In the genomic region with DNA sequence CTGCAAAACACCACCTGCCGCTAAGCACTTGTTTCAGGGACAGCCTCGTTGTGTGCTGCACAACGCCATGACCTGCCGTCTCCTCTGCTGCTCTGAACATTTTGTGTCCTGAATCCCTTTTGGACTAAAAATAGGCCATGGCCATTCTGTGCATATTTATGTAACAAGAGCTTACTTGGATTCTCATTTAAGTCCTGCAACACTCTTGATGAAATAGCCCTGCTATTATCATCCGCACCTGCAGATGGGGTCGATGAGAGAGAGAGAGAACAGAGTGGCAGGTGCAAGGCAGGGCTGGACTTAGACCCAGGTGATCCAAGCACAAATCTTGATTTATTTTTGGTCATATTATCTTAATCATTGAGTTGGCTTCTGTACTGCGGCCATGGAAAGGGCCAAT, we compare ENCODE assay signal across 14 cellular contexts.
A peak's percentile ranks its signal among the peaks of the same experiment; 100 is the strongest.
DNase-seq lines count a peak whose midpoint lies in the region; ATAC-seq, FAIRE-seq and TF ChIP-seq lines count a peak whose summit lies in the region.
"Had no signal": no experiment of that assay in that cellular context is flagged by ENCODE, and none has a peak within 500 bp of the region (broad histone marks: within the 10 kb centered on the region; RNA-seq: fewer than 3 reads in every experiment).

No MANE protein-coding gene starts in this region.

- peak; percentile 15 for DNase-seq in activated CD4-positive, alpha-beta T cell treated with anti-CD3 and anti-CD28 coated beads for 36 hours
- DNase-seq in activated CD4-positive, alpha-beta T cell treated with anti-CD3 and anti-CD28 coated beads for 4 hours: no peak
- DNase-seq in OCI-LY7 (ENCODE audit: low spot score): no peak
- peak; percentile 26 for DNase-seq in endothelial cell of umbilical vein (ENCODE audit: low read depth, low spot score)
- DNase-seq in retinal pigment epithelial cell (ENCODE audit: low read depth): no peak
- no peak for DNase-seq in HuH-7.5 (ENCODE audit: low spot score)
- DNase-seq: NCI-H1436, NCI-H774, SJCRH30 had no signal

- no peaks in the 10 kb centered on the region for H3K9me2 ChIP-seq in OCI-LY7 (ENCODE audit: insufficient read depth, low read length)

- H3K36me3 ChIP-seq in OCI-LY7 (ENCODE audit: insufficient read depth, low read length) (no peaks in the 10 kb centered on the region), endothelial cell of umbilical vein (ENCODE audit: control insufficient read depth in 2 of 2, extremely low read depth in 1 of 2, insufficient read depth in 2 of 2, low read length in 2 of 2) (no peaks in the 10 kb centered on the region)
- H3K36me3 ChIP-seq: esophagus muscularis mucosa, SJCRH30 had no signal

- peaks cover 0 to 2% of the 10 kb centered on the region in 2 experiments for H3K27me3 ChIP-seq in endothelial cell of umbilical vein (ENCODE audit: control insufficient read depth in 2 of 2, insufficient read depth in 2 of 2, low read length in 2 of 2)
- H3K27me3 ChIP-seq: esophagus muscularis mucosa, SJCRH30 had no signal

- no peak overlapping the region for H2AFZ ChIP-seq in OCI-LY7 (ENCODE audit: low read length)
- H2AFZ ChIP-seq in endothelial cell of umbilical vein (ENCODE audit: low read depth, low read length): no peak overlapping the region

- H3K27ac Mint-ChIP-seq in activated CD4-positive, alpha-beta T cell treated with anti-CD3 and anti-CD28 coated beads for 36 hours: no peak overlapping the region
- H3K27ac Mint-ChIP-seq: activated naive CD4-positive, alpha-beta T cell treated with anti-CD3 and anti-CD28 coated beads, Interleukin-2, amount 50 U/mL, for 72 hours; stimulated activated effector memory CD8-positive, alpha-beta T cell treated with anti-CD3 and anti-CD28 coated beads, Interleukin-12 subunit alpha, Interleukin-12 subunit beta, amount 100 ng/mL, for 72 hours had no signal

- peaks cover 5% of the 10 kb centered on the region for H3K27me3 Mint-ChIP-seq in activated CD4-positive, alpha-beta T cell treated with anti-CD3 and anti-CD28 coated beads for 36 hours

- intact Hi-C loops in activated CD4-positive, alpha-beta T cell treated with anti-CD3 and anti-CD28 coated beads for 36 hours (cut with DNase I, micrococcal nuclease): no loop called here
- intact Hi-C loops in OCI-LY7 (cut with micrococcal nuclease; ENCODE audit: unreplicated experiment) (no loop called here), endothelial cell of umbilical vein (cut with micrococcal nuclease) (no loop called here)

- CTCF ChIA-PET in activated CD4-positive, alpha-beta T cell treated with anti-CD3 and anti-CD28 coated beads for 36 hours (lab: Charles Lee): interaction anchor here (1.0 kb wide), 1 partner anchor 13 kb away, joined by 3 read pairs; no protein-coding TSS in a partner anchor
- CTCF ChIA-PET in OCI-LY7 (lab: Charles Lee; ENCODE audit: unreplicated experiment): no interaction called here
- CTCF ChIA-PET in endothelial cell of umbilical vein (lab: Charles Lee): no interaction called here

- H3K27ac ChIP-seq in OCI-LY7 (ENCODE audit: low read depth, low read length, poor library complexity, severe bottlenecking) (no peak overlapping the region), endothelial cell of umbilical vein (ENCODE audit: insufficient read depth, low read depth, low read length) (no peak overlapping the region)
- H3K27ac ChIP-seq: esophagus muscularis mucosa, SJCRH30 had no signal

- no peaks in the 10 kb centered on the region for H3K36me3 Mint-ChIP-seq in activated CD4-positive, alpha-beta T cell treated with anti-CD3 and anti-CD28 coated beads for 36 hours (ENCODE audit: low read depth)
- H3K36me3 Mint-ChIP-seq: activated naive CD4-positive, alpha-beta T cell treated with anti-CD3 and anti-CD28 coated beads, Interleukin-2, amount 50 U/mL, for 72 hours; stimulated activated effector memory CD8-positive, alpha-beta T cell treated with anti-CD3 and anti-CD28 coated beads, Interleukin-12 subunit alpha, Interleukin-12 subunit beta, amount 100 ng/mL, for 72 hours had no signal

- H3K79me2 ChIP-seq in OCI-LY7 (ENCODE audit: insufficient read depth, low read depth, low read length): no peaks in the 10 kb centered on the region
- H3K79me2 ChIP-seq in endothelial cell of umbilical vein (ENCODE audit: control insufficient read depth, insufficient read depth, low read length): no peaks in the 10 kb centered on the region

- no TSS peak for BruUV-seq in OCI-LY7 (replicated peaks; lab: Mats Ljungman, UMichigan)
- no TSS peak for BruUV-seq in endothelial cell of umbilical vein (replicated peaks; lab: Mats Ljungman, UMichigan)

- no peak overlapping the region for H3K4me2 ChIP-seq in OCI-LY7 (ENCODE audit: low read length)
- no peak overlapping the region for H3K4me2 ChIP-seq in endothelial cell of umbilical vein (ENCODE audit: insufficient read depth, low read length)

- POLR2A ChIA-PET in activated CD4-positive, alpha-beta T cell treated with anti-CD3 and anti-CD28 coated beads for 36 hours (lab: Charles Lee): no interaction called here
- POLR2A ChIA-PET in OCI-LY7 (lab: Charles Lee) (interaction anchor here (0.9 kb wide), 1 partner anchor 14 kb away, joined by 3 read pairs; no protein-coding TSS in a partner anchor), endothelial cell of umbilical vein (lab: Charles Lee) (no interaction called here)

- H3K9me3 ChIP-seq in OCI-LY7 (ENCODE audit: low read length) (no peaks in the 10 kb centered on the region), endothelial cell of umbilical vein (replicated peaks; ENCODE audit: control insufficient read depth, insufficient read depth, low read length) (no peaks in the 10 kb centered on the region)
- H3K9me3 ChIP-seq: esophagus muscularis mucosa, SJCRH30 had no signal

- H3K9me1 ChIP-seq in endothelial cell of umbilical vein (replicated peaks; ENCODE audit: control insufficient read depth, extremely low read depth, insufficient read depth, low read length): no peaks in the 10 kb centered on the region

- H3K4me1 ChIP-seq in OCI-LY7 (ENCODE audit: insufficient read depth, low read length, poor library complexity, severe bottlenecking): no peaks in the 10 kb centered on the region
- no peaks in the 10 kb centered on the region for H3K4me1 ChIP-seq in endothelial cell of umbilical vein (ENCODE audit: control insufficient read depth, extremely low read depth, insufficient read depth, low read length)
- H3K4me1 ChIP-seq: esophagus muscularis mucosa, SJCRH30 had no signal

- H4K20me1 ChIP-seq in OCI-LY7 (ENCODE audit: insufficient read depth, low read length): no peaks in the 10 kb centered on the region
- no peaks in the 10 kb centered on the region for H4K20me1 ChIP-seq in endothelial cell of umbilical vein (replicated peaks; ENCODE audit: control insufficient read depth, extremely low read depth, insufficient read depth, low read length)

- no peaks in the 10 kb centered on the region for H3K9me3 Mint-ChIP-seq in activated CD4-positive, alpha-beta T cell treated with anti-CD3 and anti-CD28 coated beads for 36 hours (ENCODE audit: low read depth)
- H3K9me3 Mint-ChIP-seq: activated naive CD4-positive, alpha-beta T cell treated with anti-CD3 and anti-CD28 coated beads, Interleukin-2, amount 50 U/mL, for 72 hours; stimulated activated effector memory CD8-positive, alpha-beta T cell treated with anti-CD3 and anti-CD28 coated beads, Interleukin-12 subunit alpha, Interleukin-12 subunit beta, amount 100 ng/mL, for 72 hours had no signal

- H3K4me3 Mint-ChIP-seq in activated CD4-positive, alpha-beta T cell treated with anti-CD3 and anti-CD28 coated beads for 36 hours: no peak overlapping the region
- H3K4me3 Mint-ChIP-seq: stimulated activated effector memory CD8-positive, alpha-beta T cell treated with anti-CD3 and anti-CD28 coated beads, Interleukin-12 subunit alpha, Interleukin-12 subunit beta, amount 100 ng/mL, for 72 hours had no signal

- no peak for TF ChIP-seq POLR2A in endothelial cell of umbilical vein (IDR thresholded peaks at IDR 0.05; ENCODE audit: low read depth, low read length)

- ATAC-seq in activated CD4-positive, alpha-beta T cell treated with anti-CD3 and anti-CD28 coated beads for 36 hours: no peak
- ATAC-seq in HG03439 (IDR thresholded peaks at IDR 0.05; ENCODE audit: unreplicated experiment) (no peak), HG03520 (IDR thresholded peaks at IDR 0.05; ENCODE audit: unreplicated experiment) (no peak)
- ATAC-seq: activated naive CD4-positive, alpha-beta T cell treated with anti-CD3 and anti-CD28 coated beads, Interleukin-2, amount 50 U/mL, for 72 hours; stimulated activated effector memory CD8-positive, alpha-beta T cell treated with anti-CD3 and anti-CD28 coated beads, Interleukin-12 subunit alpha, Interleukin-12 subunit beta, amount 100 ng/mL, for 72 hours had no signal

- FAIRE-seq in endothelial cell of umbilical vein (lab: Jason Lieb, UNC): no peak

- dilution Hi-C loops in endothelial cell of umbilical vein (cut with MboI; ENCODE audit: extremely low pct_ligation_motif_present, low sequenced_read_pairs): no loop called here

- H3K4me1 Mint-ChIP-seq in activated CD4-positive, alpha-beta T cell treated with anti-CD3 and anti-CD28 coated beads for 36 hours: no peaks in the 10 kb centered on the region
- H3K4me1 Mint-ChIP-seq: stimulated activated effector memory CD8-positive, alpha-beta T cell treated with anti-CD3 and anti-CD28 coated beads, Interleukin-12 subunit alpha, Interleukin-12 subunit beta, amount 100 ng/mL, for 72 hours had no signal

- TF ChIP-seq CTCF in OCI-LY7 (conservative IDR thresholded peaks at IDR 0.05; ENCODE audit: low read length) (peak; percentile 55), endothelial cell of umbilical vein (IDR thresholded peaks at IDR 0.05; ENCODE audit: extremely low read depth in 1 of 2, insufficient read depth in 1 of 2, low read depth in 1 of 2, low read length in 2 of 2) (peak in 1 of 2 donors; percentile 26), retinal pigment epithelial cell (conservative IDR thresholded peaks at IDR 0.05; ENCODE audit: low read depth, low read length) (peak; percentile 40)

- no peak overlapping the region for H3K9ac ChIP-seq in endothelial cell of umbilical vein (replicated peaks; ENCODE audit: extremely low read depth, insufficient read depth, low read length)

- H3K4me3 ChIP-seq in OCI-LY7 (ENCODE audit: low read depth, low read length, poor library complexity, severe bottlenecking): no peak overlapping the region
- no peak overlapping the region for H3K4me3 ChIP-seq in endothelial cell of umbilical vein (replicated peaks in 1 of 3; ENCODE audit: insufficient read depth in 1 of 3, low read depth in 1 of 3, low read length in 3 of 3)
- no peak overlapping the region for H3K4me3 ChIP-seq in retinal pigment epithelial cell (ENCODE audit: low read length)
- H3K4me3 ChIP-seq: esophagus muscularis mucosa, SJCRH30 had no signal

TF ChIP-seq in endothelial cell of umbilical vein, 7 proteins besides CTCF, POLR2A, EP300 and RAD21:
- no peak for TF ChIP-seq GATA2 (IDR thresholded peaks at IDR 0.05; ENCODE audit: insufficient read depth, insufficient read length, low read depth, low read length)
- TF ChIP-seq POLR2AphosphoS5 (IDR thresholded peaks at IDR 0.05; ENCODE audit: insufficient read depth, low read depth, low read length): no peak
- TF ChIP-seq JUN (IDR thresholded peaks at IDR 0.05; ENCODE audit: borderline replicate concordance, insufficient read depth, insufficient read length, low read depth): no peak
- no peak for TF ChIP-seq MAX (IDR thresholded peaks at IDR 0.05; ENCODE audit: insufficient read depth, insufficient read length)

Comparison
In these comparisons a context has a peak if more than half of its experiments do, and no peak if none do; other contexts are left out.
1. DNase-seq: peak in activated CD4-positive, alpha-beta T cell treated with anti-CD3 and anti-CD28 coated beads for 36 hours (single experiment) and endothelial cell of umbilical vein (single experiment); none in activated CD4-positive, alpha-beta T cell treated with anti-CD3 and anti-CD28 coated beads for 4 hours (0 of 2), OCI-LY7 (single experiment), retinal pigment epithelial cell (single experiment) and HuH-7.5 (single experiment).